ENCODE assay signal across 38 cellular contexts in the genomic region with DNA sequence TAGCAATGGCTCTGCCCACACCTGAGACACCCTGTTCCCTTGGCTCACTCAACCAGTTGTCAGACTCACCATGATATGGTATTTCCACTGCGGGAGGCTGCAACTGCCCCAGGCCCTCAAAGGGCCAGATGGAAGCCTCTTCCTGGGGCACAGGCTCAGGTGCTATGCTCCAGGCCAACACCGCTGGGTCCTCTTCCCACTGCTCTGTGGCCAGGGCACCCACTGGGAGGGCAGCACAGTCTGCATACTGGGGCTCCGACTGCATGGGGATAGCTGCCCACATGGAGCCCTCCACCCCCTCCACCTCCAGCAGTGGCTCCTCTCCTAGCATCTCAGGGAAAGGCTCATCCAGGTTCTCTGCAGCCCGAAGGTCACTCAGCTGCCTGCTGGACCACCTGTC. TPM values are rescaled to one million over a fixed set of nuclear protein-coding genes. Genes with fewer than 3 reads are reported as not detected.
"Had no signal": no experiment of that assay in that cellular context is flagged by ENCODE, and none has a peak within 500 bp of the region (broad histone marks: within the 10 kb centered on the region; RNA-seq: fewer than 3 reads in every experiment).

No MANE protein-coding gene starts in this region.

- DNase-seq: activated CD4-positive, alpha-beta memory T cell treated with anti-CD3 and anti-CD28 coated beads, Interleukin-2, amount 10 ng/mL, durations not matched to agents 7 days and 5 days; activated CD4-positive, alpha-beta T cell treated with anti-CD3 and anti-CD28 coated beads for 1 hour; activated CD4-positive, alpha-beta T cell treated with anti-CD3 and anti-CD28 coated beads for 4 hours; activated CD4-positive, alpha-beta T cell treated with anti-CD3 and anti-CD28 coated beads, Interleukin-2, amount 10 ng/mL, durations not matched to agents 7 days and 5 days; activated CD4-positive, alpha-beta T cell treated with anti-CD3 and anti-CD28 coated beads, Interleukin-2, amount 50 U/mL, for 48 hours; activated CD4-positive, CD25-positive, alpha-beta regulatory T cell; activated CD8-positive, alpha-beta memory T cell treated with anti-CD3 and anti-CD28 coated beads for 24 hours; activated CD8-positive, alpha-beta memory T cell treated with anti-CD3 and anti-CD28 coated beads, Interleukin-2, amount 10 ng/mL, durations not matched to agents 7 days and 5 days; activated CD8-positive, alpha-beta memory T cell treated with anti-CD3 and anti-CD28 coated beads, Interleukin-2, amount 50 U/mL, for 48 hours; activated CD8-positive, alpha-beta T cell treated with anti-CD3 and anti-CD28 coated beads, Interleukin-2, amount 10 ng/mL, durations not matched to agents 7 days and 5 days; activated gamma-delta T cell; activated naive CD4-positive, alpha-beta T cell treated with anti-CD3 and anti-CD28 coated beads, Interleukin-2, amount 10 ng/mL, durations not matched to agents 7 days and 5 days; activated naive CD4-positive, alpha-beta T cell treated with Interleukin-2 at 50 U/mL for 16 hours; activated naive CD8-positive, alpha-beta T cell treated with anti-CD3 and anti-CD28 coated beads, Interleukin-2, amount 10 ng/mL, durations not matched to agents 7 days and 5 days; activated naive CD8-positive, alpha-beta T cell treated with anti-CD3 and anti-CD28 coated beads, Interleukin-2, amount 50 U/mL, for 24 hours; activated T-cell treated with anti-CD3 and anti-CD28 coated beads, Interleukin-2, amount 50 U/mL, for 24 hours; activated T-cell treated with anti-CD3 and anti-CD28 coated beads, Interleukin-2, amount 50 U/mL, for 48 hours; amygdala; anterior cingulate cortex; caudate nucleus; cerebellar nuclear complex; SW 1271; T-helper 1 cell; T-helper 2 cell; T-helper 9 cell had no signal

- H3K27ac ChIP-seq: ascending aorta, cardiac muscle cell, VCaP had no signal

- H3K4me3 Mint-ChIP-seq: activated CD4-positive, alpha-beta memory T cell treated with anti-CD3 and anti-CD28 coated beads, Interleukin-2, amount 10 ng/mL, durations not matched to agents 7 days and 5 days; activated CD4-positive, alpha-beta T cell treated with anti-CD3 and anti-CD28 coated beads, Interleukin-2, amount 10 ng/mL, durations not matched to agents 7 days and 5 days; activated CD8-positive, alpha-beta memory T cell treated with anti-CD3 and anti-CD28 coated beads, Interleukin-2, amount 10 ng/mL, durations not matched to agents 7 days and 5 days; activated CD8-positive, alpha-beta T cell treated with anti-CD3 and anti-CD28 coated beads, Interleukin-2, amount 10 ng/mL, durations not matched to agents 7 days and 5 days; activated naive CD4-positive, alpha-beta T cell treated with anti-CD3 and anti-CD28 coated beads, Interleukin-2, amount 10 ng/mL, durations not matched to agents 7 days and 5 days; activated naive CD4-positive, alpha-beta T cell treated with anti-CD3 and anti-CD28 coated beads, Interleukin-2, amount 50 U/mL, for 24 hours; activated naive CD8-positive, alpha-beta T cell; activated naive CD8-positive, alpha-beta T cell treated with anti-CD3 and anti-CD28 coated beads, Interleukin-2, amount 10 ng/mL, durations not matched to agents 7 days and 5 days; activated naive CD8-positive, alpha-beta T cell treated with anti-CD3 and anti-CD28 coated beads, Interleukin-2, amount 50 U/mL, for 24 hours; activated T-cell treated with anti-CD3 and anti-CD28 coated beads, Interleukin-2, amount 50 U/mL, for 24 hours; central memory CD8-positive, alpha-beta T cell; T-helper 1 cell treated with Interleukin-12 subunit alpha and Interleukin-12 subunit beta and Interleukin-4 antibody, amounts not matched to agents 30 μg/mL and 1 μg/mL, for 36 hours; T-helper 2 cell treated with Interferon-gamma antibody and Interleukin-4, amounts not matched to agents 5 μg/mL and 100 μg/mL, for 36 hours had no signal

- H3K27me3 ChIP-seq: ascending aorta, cardiac muscle cell had no signal

- H3K27ac Mint-ChIP-seq: activated CD4-positive, alpha-beta memory T cell treated with anti-CD3 and anti-CD28 coated beads, Interleukin-2, amount 10 ng/mL, durations not matched to agents 7 days and 5 days; activated CD4-positive, alpha-beta T cell treated with anti-CD3 and anti-CD28 coated beads, Interleukin-2, amount 10 ng/mL, durations not matched to agents 7 days and 5 days; activated CD8-positive, alpha-beta memory T cell treated with anti-CD3 and anti-CD28 coated beads, Interleukin-2, amount 10 ng/mL, durations not matched to agents 7 days and 5 days; activated CD8-positive, alpha-beta T cell treated with anti-CD3 and anti-CD28 coated beads, Interleukin-2, amount 10 ng/mL, durations not matched to agents 7 days and 5 days; activated naive CD4-positive, alpha-beta T cell treated with anti-CD3 and anti-CD28 coated beads, Interleukin-2, amount 10 ng/mL, durations not matched to agents 7 days and 5 days; activated naive CD4-positive, alpha-beta T cell treated with anti-CD3 and anti-CD28 coated beads, Interleukin-2, amount 50 U/mL, for 24 hours; activated naive CD8-positive, alpha-beta T cell; activated naive CD8-positive, alpha-beta T cell treated with anti-CD3 and anti-CD28 coated beads, Interleukin-2, amount 10 ng/mL, durations not matched to agents 7 days and 5 days; activated naive CD8-positive, alpha-beta T cell treated with anti-CD3 and anti-CD28 coated beads, Interleukin-2, amount 50 U/mL, for 24 hours; activated T-cell treated with anti-CD3 and anti-CD28 coated beads, Interleukin-2, amount 50 U/mL, for 24 hours; T-helper 1 cell treated with Interleukin-12 subunit alpha and Interleukin-12 subunit beta and Interleukin-4 antibody, amounts not matched to agents 30 μg/mL and 1 μg/mL, for 36 hours; T-helper 2 cell treated with Interferon-gamma antibody and Interleukin-4, amounts not matched to agents 5 μg/mL and 100 μg/mL, for 36 hours had no signal

- ATAC-seq: activated CD4-positive, CD25-positive, alpha-beta regulatory T cell treated with anti-CD3 and anti-CD28 coated beads, Interleukin-2, amount 50 U/mL, for 24 hours; activated CD8-positive, alpha-beta memory T cell treated with anti-CD3 and anti-CD28 coated beads, Interleukin-2, amount 10 ng/mL, durations not matched to agents 7 days and 5 days; activated CD8-positive, alpha-beta T cell treated with anti-CD3 and anti-CD28 coated beads, Interleukin-2, amount 10 ng/mL, durations not matched to agents 7 days and 5 days; activated naive CD8-positive, alpha-beta T cell treated with anti-CD3 and anti-CD28 coated beads, Interleukin-2, amount 50 U/mL, for 24 hours had no signal

- H3K9me3 Mint-ChIP-seq: activated CD4-positive, alpha-beta memory T cell treated with anti-CD3 and anti-CD28 coated beads, Interleukin-2, amount 10 ng/mL, durations not matched to agents 7 days and 5 days; activated CD4-positive, alpha-beta T cell treated with anti-CD3 and anti-CD28 coated beads, Interleukin-2, amount 10 ng/mL, durations not matched to agents 7 days and 5 days; activated naive CD4-positive, alpha-beta T cell treated with anti-CD3 and anti-CD28 coated beads, Interleukin-2, amount 10 ng/mL, durations not matched to agents 7 days and 5 days; activated naive CD4-positive, alpha-beta T cell treated with anti-CD3 and anti-CD28 coated beads, Interleukin-2, amount 50 U/mL, for 24 hours; activated naive CD8-positive, alpha-beta T cell treated with anti-CD3 and anti-CD28 coated beads, Interleukin-2, amount 10 ng/mL, durations not matched to agents 7 days and 5 days; activated naive CD8-positive, alpha-beta T cell treated with anti-CD3 and anti-CD28 coated beads, Interleukin-2, amount 50 U/mL, for 24 hours; activated T-cell treated with anti-CD3 and anti-CD28 coated beads, Interleukin-2, amount 50 U/mL, for 24 hours; central memory CD8-positive, alpha-beta T cell; T-helper 1 cell treated with Interleukin-12 subunit alpha and Interleukin-12 subunit beta and Interleukin-4 antibody, amounts not matched to agents 30 μg/mL and 1 μg/mL, for 36 hours; T-helper 2 cell treated with Interferon-gamma antibody and Interleukin-4, amounts not matched to agents 5 μg/mL and 100 μg/mL, for 36 hours had no signal

- H3K9me3 ChIP-seq: ascending aorta had no signal

- H3K4me3 ChIP-seq: ascending aorta, cardiac muscle cell had no signal

- H3K27me3 Mint-ChIP-seq: activated CD4-positive, alpha-beta memory T cell treated with anti-CD3 and anti-CD28 coated beads, Interleukin-2, amount 10 ng/mL, durations not matched to agents 7 days and 5 days; activated CD4-positive, alpha-beta T cell treated with anti-CD3 and anti-CD28 coated beads, Interleukin-2, amount 10 ng/mL, durations not matched to agents 7 days and 5 days; activated CD8-positive, alpha-beta memory T cell treated with anti-CD3 and anti-CD28 coated beads, Interleukin-2, amount 10 ng/mL, durations not matched to agents 7 days and 5 days; activated naive CD4-positive, alpha-beta T cell treated with anti-CD3 and anti-CD28 coated beads, Interleukin-2, amount 10 ng/mL, durations not matched to agents 7 days and 5 days; activated naive CD4-positive, alpha-beta T cell treated with anti-CD3 and anti-CD28 coated beads, Interleukin-2, amount 50 U/mL, for 24 hours; activated naive CD8-positive, alpha-beta T cell; activated naive CD8-positive, alpha-beta T cell treated with anti-CD3 and anti-CD28 coated beads, Interleukin-2, amount 10 ng/mL, durations not matched to agents 7 days and 5 days; activated naive CD8-positive, alpha-beta T cell treated with anti-CD3 and anti-CD28 coated beads, Interleukin-2, amount 50 U/mL, for 24 hours; activated T-cell treated with anti-CD3 and anti-CD28 coated beads, Interleukin-2, amount 50 U/mL, for 24 hours; brain; central memory CD8-positive, alpha-beta T cell had no signal

RNA-seq across cellular contexts. Expression of gene LRRC74A, which starts 17.2 kb away (rescaled TPM):
- total RNA-seq: activated CD4-positive, alpha-beta memory T cell treated with anti-CD3 and anti-CD28 coated beads, Interleukin-2, amount 10 ng/mL, durations not matched to agents 7 days and 5 days; activated CD4-positive, alpha-beta T cell treated with anti-CD3 and anti-CD28 coated beads, Interleukin-2, amount 10 ng/mL, durations not matched to agents 7 days and 5 days; activated CD8-positive, alpha-beta memory T cell treated with anti-CD3 and anti-CD28 coated beads, Interleukin-2, amount 10 ng/mL, durations not matched to agents 7 days and 5 days; activated CD8-positive, alpha-beta T cell treated with anti-CD3 and anti-CD28 coated beads, Interleukin-2, amount 10 ng/mL, durations not matched to agents 7 days and 5 days; activated naive CD8-positive, alpha-beta T cell treated with anti-CD3 and anti-CD28 coated beads, Interleukin-2, amount 10 ng/mL, durations not matched to agents 7 days and 5 days; ascending aorta; bronchial epithelial cell; cardiac muscle cell; chondrocyte had no signal
- polyA plus RNA-seq: adipose tissue, cardiac muscle cell had no signal

RNA-seq across cellular contexts. Expression of gene VASH1, which starts 47.7 kb away (rescaled TPM):
- total RNA-seq: bronchial epithelial cell had no signal
